Comparison of ENCODE assay signal across 16 cellular contexts in genomic region chr10:24493168-24493567, GRCh38.
DNase-seq lines count a peak whose midpoint lies in the region; ATAC-seq, FAIRE-seq and TF ChIP-seq lines count a peak whose summit lies in the region.
"Had no signal": no experiment of that assay in that cellular context is flagged by ENCODE, and none has a peak within 500 bp of the region (broad histone marks: within the 10 kb centered on the region; RNA-seq: fewer than 3 reads in every experiment).

No MANE protein-coding gene starts in this region.

- H3K4me3 Mint-ChIP-seq in astrocyte (ENCODE audit: unreplicated experiment): no peak overlapping the region
- H3K4me3 Mint-ChIP-seq: CD4-positive, alpha-beta T cell; H9 had no signal

- no peak for ATAC-seq in GM18502 (IDR thresholded peaks at IDR 0.05; ENCODE audit: poor library complexity, unreplicated experiment)
- ATAC-seq in HG03469 (IDR thresholded peaks at IDR 0.05; ENCODE audit: unreplicated experiment): no peak
- no peak for ATAC-seq in HG03520 (IDR thresholded peaks at IDR 0.05; ENCODE audit: unreplicated experiment)
- ATAC-seq: GM12878, HepG2 had no signal

- peaks cover 24% of the 10 kb centered on the region for H3K36me3 Mint-ChIP-seq in astrocyte (ENCODE audit: low read depth, unreplicated experiment)

- H3K9ac ChIP-seq in astrocyte (ENCODE audit: low read length): no peak overlapping the region
- H3K9ac ChIP-seq: BLaER1 treated with 17β-estradiol and CSF1 and Interleukin-3, amounts not matched to agents 10 nM and 100 nM had no signal

- H2AFZ ChIP-seq in astrocyte (ENCODE audit: low read depth, low read length): no peak overlapping the region

- H4K20me1 ChIP-seq in astrocyte (ENCODE audit: insufficient read depth, low read length): peaks cover 51% of the 10 kb centered on the region

- peaks cover 14% of the 10 kb centered on the region for H3K36me3 ChIP-seq in astrocyte (ENCODE audit: insufficient read depth, low read length)

- no peak overlapping the region for H3K4me2 ChIP-seq in astrocyte (ENCODE audit: low read length)
- H3K4me2 ChIP-seq: BLaER1 treated with 17β-estradiol and CSF1 and Interleukin-3, amounts not matched to agents 10 nM and 100 nM had no signal

- TF ChIP-seq CTCF in astrocyte (IDR thresholded peaks at IDR 0.05; ENCODE audit: insufficient read depth, low read depth, low read length): no peak

- TF ChIP-seq POLR2A in erythroblast (IDR thresholded peaks at IDR 0.05; ENCODE audit: low read length): no peak

- peaks cover 6% of the 10 kb centered on the region for H3K4me1 Mint-ChIP-seq in astrocyte (ENCODE audit: low read depth, unreplicated experiment)

- peak; percentile 55 for FAIRE-seq in astrocyte (lab: Jason Lieb, UNC)
- FAIRE-seq: GM12878, HepG2 had no signal

- no peaks in the 10 kb centered on the region for H3K9me3 Mint-ChIP-seq in astrocyte (ENCODE audit: unreplicated experiment)
- H3K9me3 Mint-ChIP-seq: CD4-positive, alpha-beta T cell; H9 had no signal

- no peak overlapping the region for H3K4me3 ChIP-seq in astrocyte (ENCODE audit: insufficient read depth, low read depth, low read length)
- H3K4me3 ChIP-seq: BLaER1 treated with 17β-estradiol and CSF1 and Interleukin-3, amounts not matched to agents 10 nM and 100 nM; GM12878 had no signal

- H3K27me3 ChIP-seq in astrocyte (ENCODE audit: insufficient read depth, low read length): no peaks in the 10 kb centered on the region
- H3K27me3 ChIP-seq: BLaER1 treated with 17β-estradiol and CSF1 and Interleukin-3, amounts not matched to agents 10 nM and 100 nM had no signal

- peaks cover 12% of the 10 kb centered on the region for H3K79me2 ChIP-seq in astrocyte (ENCODE audit: insufficient read depth, low read length)

- DNase-seq in HUDEP-2 (lab: John Stamatoyannopoulos, UW; ENCODE audit: unreplicated experiment in 76 of 76) (peak in 66 of 76 experiments; percentile 3 to 74 (median 33)), astrocyte (ENCODE audit: low read depth) (no peak), erythroblast (lab: John Stamatoyannopoulos, UW) (peak; percentile 43 to 84), pulmonary artery endothelial cell (ENCODE audit: low read depth, low spot score) (peak; percentile 10), OCI-M2 (lab: John Stamatoyannopoulos, UW; ENCODE audit: unreplicated experiment) (no peak)
- DNase-seq: ACHN; CD4-positive, alpha-beta T cell; DMS79; GOT3; H9 had no signal

- H3K27me3 Mint-ChIP-seq in astrocyte (ENCODE audit: low read depth, unreplicated experiment): no peaks in the 10 kb centered on the region
- H3K27me3 Mint-ChIP-seq: CD4-positive, alpha-beta T cell had no signal

- no peaks in the 10 kb centered on the region for H3K9me3 ChIP-seq in astrocyte (ENCODE audit: insufficient read depth, low read depth, low read length)
- H3K9me3 ChIP-seq: BLaER1 treated with 17β-estradiol and CSF1 and Interleukin-3, amounts not matched to agents 10 nM and 100 nM had no signal

- H3K27ac ChIP-seq in astrocyte (ENCODE audit: low read depth, low read length): no peak overlapping the region
- H3K27ac ChIP-seq: BLaER1 treated with 17β-estradiol and CSF1 and Interleukin-3, amounts not matched to agents 10 nM and 100 nM had no signal

- no peak overlapping the region for H3K27ac Mint-ChIP-seq in astrocyte (ENCODE audit: unreplicated experiment)
- H3K27ac Mint-ChIP-seq: CD4-positive, alpha-beta T cell had no signal

- peaks cover 4% of the 10 kb centered on the region for H3K4me1 ChIP-seq in astrocyte (ENCODE audit: insufficient read depth, low read length)

Comparison
In these comparisons a context has a peak if more than half of its experiments do, and no peak if none do; other contexts are left out.
1. DNase-seq: peak in HUDEP-2 (66 of 76), erythroblast (2 of 2) and pulmonary artery endothelial cell (single experiment); none in astrocyte (single experiment) and OCI-M2 (single experiment).